Comparison of ENCODE assay signal across 9 cellular contexts in genomic region chr3:65597225-65597951, GRCh38.
DNase-seq lines count a peak whose midpoint lies in the region; ATAC-seq, FAIRE-seq and TF ChIP-seq lines count a peak whose summit lies in the region.
"Had no signal": no experiment of that assay in that cellular context is flagged by ENCODE, and none has a peak within 500 bp of the region (broad histone marks: within the 10 kb centered on the region; RNA-seq: fewer than 3 reads in every experiment).

No MANE protein-coding gene starts in this region.

- H3K36me3 Mint-ChIP-seq in activated naive CD8-positive, alpha-beta T cell treated with anti-CD3 and anti-CD28 coated beads, Interleukin-2, amount 50 U/mL, for 24 hours (ENCODE audit: low read depth) = no peaks in the 10 kb centered on the region
- no peaks in the 10 kb centered on the region for H3K36me3 Mint-ChIP-seq in activated CD4-positive, alpha-beta T cell treated with anti-CD3 and anti-CD28 coated beads for 36 hours (ENCODE audit: low read depth)

- H3K4me3 ChIP-seq in sigmoid colon = peak overlapping the region in 3 of 4 donors; percentile 36 to 42 (median 38)

- H3K27me3 ChIP-seq in sigmoid colon = no peaks in the 10 kb centered on the region

- H3K4me1 Mint-ChIP-seq in activated naive CD8-positive, alpha-beta T cell treated with anti-CD3 and anti-CD28 coated beads, Interleukin-2, amount 50 U/mL, for 24 hours = no peaks in the 10 kb centered on the region
- H3K4me1 Mint-ChIP-seq in activated CD4-positive, alpha-beta T cell treated with anti-CD3 and anti-CD28 coated beads for 36 hours = no peaks in the 10 kb centered on the region

- TF ChIP-seq CTCF in sigmoid colon (IDR thresholded peaks at IDR 0.05) = no peak

- H3K27ac ChIP-seq in sigmoid colon = peak overlapping the region in 2 of 4 donors; percentile 20 to 37
- H3K27ac ChIP-seq: VCaP had no signal

- intact Hi-C loops in sigmoid colon (cut with DNase I) = no loop called here
- intact Hi-C loops in activated CD4-positive, alpha-beta T cell treated with anti-CD3 and anti-CD28 coated beads for 36 hours (cut with DNase I, micrococcal nuclease) = no loop called here

- DNase-seq in H54 (ENCODE audit: insufficient read length, low spot score) = peak; percentile 23
- DNase-seq in anterior cingulate cortex (lab: John Stamatoyannopoulos, UW) = peak in 53 of 58 donors; percentile 28 to 83 (median 70)
- DNase-seq in iPS DF 4.7 (ENCODE audit: extremely low read depth, low spot score) = peak; percentile 71
- peak; percentile 63 for DNase-seq in sigmoid colon
- no peak for DNase-seq in SKM-1 (lab: John Stamatoyannopoulos, UW; ENCODE audit: unreplicated experiment)
- DNase-seq in activated naive CD8-positive, alpha-beta T cell treated with anti-CD3 and anti-CD28 coated beads, Interleukin-2, amount 50 U/mL, for 24 hours = no peak
- no peak for DNase-seq in HPDE6-E6E7 (ENCODE audit: extremely low spot score)
- DNase-seq in activated CD4-positive, alpha-beta T cell treated with anti-CD3 and anti-CD28 coated beads for 36 hours = no peak

- POLR2A ChIA-PET in activated CD4-positive, alpha-beta T cell treated with anti-CD3 and anti-CD28 coated beads for 36 hours (lab: Charles Lee) = no interaction called here

- no peak for FAIRE-seq in H54 (lab: Jason Lieb, UNC)

- no peak overlapping the region for H3K27ac Mint-ChIP-seq in activated naive CD8-positive, alpha-beta T cell treated with anti-CD3 and anti-CD28 coated beads, Interleukin-2, amount 50 U/mL, for 24 hours
- no peak overlapping the region for H3K27ac Mint-ChIP-seq in activated CD4-positive, alpha-beta T cell treated with anti-CD3 and anti-CD28 coated beads for 36 hours

- peaks cover 6% of the 10 kb centered on the region for H3K9me3 Mint-ChIP-seq in activated naive CD8-positive, alpha-beta T cell treated with anti-CD3 and anti-CD28 coated beads, Interleukin-2, amount 50 U/mL, for 24 hours
- no peaks in the 10 kb centered on the region for H3K9me3 Mint-ChIP-seq in activated CD4-positive, alpha-beta T cell treated with anti-CD3 and anti-CD28 coated beads for 36 hours (ENCODE audit: low read depth)

- peaks cover 6% of the 10 kb centered on the region for H3K27me3 Mint-ChIP-seq in activated naive CD8-positive, alpha-beta T cell treated with anti-CD3 and anti-CD28 coated beads, Interleukin-2, amount 50 U/mL, for 24 hours
- peaks cover 20% of the 10 kb centered on the region for H3K27me3 Mint-ChIP-seq in activated CD4-positive, alpha-beta T cell treated with anti-CD3 and anti-CD28 coated beads for 36 hours

- no peak for ATAC-seq in activated naive CD8-positive, alpha-beta T cell treated with anti-CD3 and anti-CD28 coated beads, Interleukin-2, amount 50 U/mL, for 24 hours
- no peak for ATAC-seq in activated CD4-positive, alpha-beta T cell treated with anti-CD3 and anti-CD28 coated beads for 36 hours

- H3K4me3 Mint-ChIP-seq in activated naive CD8-positive, alpha-beta T cell treated with anti-CD3 and anti-CD28 coated beads, Interleukin-2, amount 50 U/mL, for 24 hours = no peak overlapping the region
- no peak overlapping the region for H3K4me3 Mint-ChIP-seq in activated CD4-positive, alpha-beta T cell treated with anti-CD3 and anti-CD28 coated beads for 36 hours

- no peak for TF ChIP-seq EP300 in sigmoid colon (IDR thresholded peaks at IDR 0.05)

- peaks cover 0 to 19% (median 16%) of the 10 kb centered on the region in 4 donors for H3K4me1 ChIP-seq in sigmoid colon

- no peaks in the 10 kb centered on the region for H3K36me3 ChIP-seq in sigmoid colon

- WGBS in sigmoid colon, 2 donors = 7 to 21% methylated on average over 34 of the region's 34 CpGs

- CTCF ChIA-PET in activated CD4-positive, alpha-beta T cell treated with anti-CD3 and anti-CD28 coated beads for 36 hours (lab: Charles Lee) = no interaction called here

- H3K9me3 ChIP-seq in sigmoid colon = no peaks in the 10 kb centered on the region

- TF ChIP-seq POLR2A in H54 (IDR thresholded peaks at IDR 0.05; ENCODE audit: low read depth, low read length) (no peak), sigmoid colon (IDR thresholded peaks at IDR 0.05) (no peak)

Comparison
In these comparisons a context has a peak if more than half of its experiments do, and no peak if none do; other contexts are left out.
1. DNase-seq: peak in H54 (single experiment), anterior cingulate cortex (53 of 58), iPS DF 4.7 (single experiment) and sigmoid colon (single experiment); none in SKM-1 (single experiment), activated naive CD8-positive, alpha-beta T cell treated with anti-CD3 and anti-CD28 coated beads, Interleukin-2, amount 50 U/mL, for 24 hours (single experiment), HPDE6-E6E7 (single experiment) and activated CD4-positive, alpha-beta T cell treated with anti-CD3 and anti-CD28 coated beads for 36 hours (single experiment).